Comparison of ENCODE assay signal across 8 cellular contexts in genomic region chr1:207826557-207827487, GRCh38.
DNase-seq lines count a peak whose midpoint lies in the region; ATAC-seq and TF ChIP-seq lines count a peak whose summit lies in the region.

No MANE protein-coding gene starts in this region.

- TF ChIP-seq EP300 in transverse colon (IDR thresholded peaks at IDR 0.05; ENCODE audit: low read depth), result peak; percentile 7

- H3K4me3 ChIP-seq in lower lobe of right lung, result peak overlapping the region; percentile 27
- peak overlapping the region in 3 of 4 donors; percentile 10 to 36 (median 12) for H3K4me3 ChIP-seq in transverse colon

- WGBS in transverse colon (ENCODE audit: low coverage in 1 of 2), 2 donors, result 21 to 39% methylated on average over 9 to 18 of the region's 18 CpGs

- intact Hi-C loops in lower lobe of right lung (cut with DNase I) (loop anchor here (5.0 kb wide), 1 partner anchor 40 kb away; no protein-coding TSS in a partner anchor), transverse colon (cut with DNase I; ENCODE audit: low total_unique reads) (loop anchor here (1.0 to 5.0 kb wide), 2 partner anchors 40 to 135 kb away; no protein-coding TSS in a partner anchor)

- TF ChIP-seq CTCF in lower lobe of right lung (IDR thresholded peaks at IDR 0.05) (no peak), transverse colon (IDR thresholded peaks at IDR 0.05) (no peak)

- peaks cover 93% of the 10 kb centered on the region for H3K4me1 Mint-ChIP-seq in activated T-cell treated with anti-CD3 and anti-CD28 coated beads, Interleukin-2, amount 50 U/mL, for 72 hours (ENCODE audit: low read depth)

- peaks cover 1% of the 10 kb centered on the region for H3K36me3 ChIP-seq in lower lobe of right lung
- no peaks in the 10 kb centered on the region for H3K36me3 ChIP-seq in transverse colon

- H3K27me3 Mint-ChIP-seq in activated T-cell treated with anti-CD3 and anti-CD28 coated beads, Interleukin-2, amount 50 U/mL, for 72 hours (ENCODE audit: low read depth), result no peaks in the 10 kb centered on the region

- peak; percentile 53 for TF ChIP-seq POLR2A in transverse colon (IDR thresholded peaks at IDR 0.05)

- peaks cover 0 to 3% of the 10 kb centered on the region in 2 donors for H3K9me3 Mint-ChIP-seq in activated T-cell treated with anti-CD3 and anti-CD28 coated beads, Interleukin-2, amount 50 U/mL, for 72 hours

- DNase-seq in activated T-cell treated with anti-CD3 and anti-CD28 coated beads, Interleukin-2, amount 50 U/mL, for 72 hours, result no peak
- DNase-seq in activated T-cell treated with anti-CD3 and anti-CD28 coated beads for 4 hours, result no peak
- no peak for DNase-seq in lower lobe of right lung
- peak; percentile 69 for DNase-seq in transverse colon
- DNase-seq in GDM1 (lab: John Stamatoyannopoulos, UW), result no peak
- no peak for DNase-seq in activated CD8-positive, alpha-beta memory T cell treated with anti-CD3 and anti-CD28 coated beads for 24 hours

- H3K36me3 Mint-ChIP-seq in activated T-cell treated with anti-CD3 and anti-CD28 coated beads, Interleukin-2, amount 50 U/mL, for 72 hours (ENCODE audit: insufficient read depth in 2 of 2), result peaks cover 9 to 12% of the 10 kb centered on the region in 2 donors

- in situ Hi-C loops in transverse colon (cut with MboI; ENCODE audit: low pct_ligation_motif_present in 1 of 4, low pct_unique_long_range_greater_than_20kb in 1 of 4, low sequenced_read_pairs in 3 of 4), result loop anchor here in 2 of 4 donors (5.0 to 10.0 kb wide), 3 partner anchors 40 to 138 kb away; no protein-coding TSS in a partner anchor

- H3K27me3 ChIP-seq in lower lobe of right lung (ENCODE audit: low read depth) (no peaks in the 10 kb centered on the region), transverse colon (no peaks in the 10 kb centered on the region)

- peak overlapping the region; percentile 80 to 83 for H3K4me3 Mint-ChIP-seq in activated T-cell treated with anti-CD3 and anti-CD28 coated beads, Interleukin-2, amount 50 U/mL, for 72 hours

- no peaks in the 10 kb centered on the region for H3K9me3 ChIP-seq in lower lobe of right lung
- H3K9me3 ChIP-seq in transverse colon, result no peaks in the 10 kb centered on the region

- H3K27ac ChIP-seq in angular gyrus (ENCODE audit: low read depth, low read length) (peak overlapping the region; percentile 100), lower lobe of right lung (peak overlapping the region; percentile 99), transverse colon (peak overlapping the region; percentile 96 to 99 (median 98))

- H3K4me1 ChIP-seq in lower lobe of right lung (peaks cover 82% of the 10 kb centered on the region), transverse colon (peaks cover 58 to 75% (median 66%) of the 10 kb centered on the region in 4 donors)

- ATAC-seq in activated T-cell treated with anti-CD3 and anti-CD28 coated beads, Interleukin-2, amount 50 U/mL, for 72 hours (replicated peaks in 1 of 2), result no peak
- ATAC-seq in lower lobe of right lung (peak in 1 of 2 donors; percentile 8), GM21447 (IDR thresholded peaks at IDR 0.05; ENCODE audit: unreplicated experiment) (no peak)

- peak overlapping the region; percentile 94 for H3K27ac Mint-ChIP-seq in activated T-cell treated with anti-CD3 and anti-CD28 coated beads, Interleukin-2, amount 50 U/mL, for 72 hours
